ENCODE assay signal across 8 cellular contexts in the genomic region with DNA sequence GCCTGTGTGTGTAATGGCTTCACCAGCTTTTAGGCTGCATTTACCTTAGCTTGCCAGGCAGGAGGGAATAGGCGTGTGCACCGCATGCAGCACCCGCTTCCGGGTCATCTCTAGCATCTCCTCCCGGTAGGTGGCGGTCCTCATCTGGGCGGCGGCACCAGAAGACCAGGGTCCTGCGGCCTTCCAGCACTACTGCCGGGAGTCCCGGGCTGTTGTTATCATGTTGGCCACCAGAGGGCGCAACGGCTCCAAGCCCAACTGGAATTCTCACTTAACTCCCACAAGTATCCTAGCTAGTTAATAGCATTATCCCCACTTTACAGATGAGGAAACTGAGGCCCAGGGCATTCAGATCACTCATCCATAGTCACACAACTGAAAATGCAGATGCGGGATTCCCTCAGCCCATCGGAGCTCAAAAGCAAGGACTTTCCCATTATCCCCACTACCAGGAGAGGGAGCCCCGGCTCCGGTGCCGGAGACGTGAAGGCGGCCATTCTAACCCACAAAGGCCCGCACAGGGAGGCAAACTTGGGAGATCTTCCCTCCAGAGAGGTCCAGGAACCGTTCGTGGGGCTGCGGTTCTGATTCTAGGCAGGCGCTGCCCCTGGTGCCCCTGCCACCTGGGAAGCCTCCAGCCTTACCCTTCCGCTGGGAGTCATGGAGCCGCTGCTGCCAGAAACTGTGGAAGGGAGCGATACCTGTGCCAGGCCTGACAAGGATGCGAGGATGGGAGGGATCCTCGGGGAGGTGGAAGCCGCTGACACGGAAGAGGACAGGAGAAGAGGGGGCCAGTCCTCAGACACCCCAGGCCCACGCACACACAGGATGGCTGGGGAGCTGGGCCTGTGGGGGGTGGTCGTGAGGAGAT. TPM values are rescaled to one million over a fixed set of nuclear protein-coding genes. Genes with fewer than 3 reads are reported as not detected.
DNase-seq lines count a peak whose midpoint lies in the region; ATAC-seq and TF ChIP-seq lines count a peak whose summit lies in the region.

No MANE protein-coding gene starts in this region.

- H3K14ac ChIP-seq in mesenchymal stem cell (ENCODE audit: low read length in 2 of 2), result no peak overlapping the region

- H3K9me3 ChIP-seq in A673 (ENCODE audit: low read depth, low read length, poor library complexity, severe bottlenecking) (no peaks in the 10 kb centered on the region), mesenchymal stem cell (ENCODE audit: control insufficient read depth, low read length) (no peaks in the 10 kb centered on the region)

- no peak overlapping the region for H2AK5ac ChIP-seq in mesenchymal stem cell (ENCODE audit: low read length, severe bottlenecking)

- DNase-seq in A673 (ENCODE audit: low spot score) (peak; percentile 77), NCI-H82 (lab: John Stamatoyannopoulos, UW) (peak; percentile 96), mesenchymal stem cell (peak; percentile 66)
- peak; percentile 81 to 85 for DNase-seq in activated CD4-positive, alpha-beta T cell treated with anti-CD3 and anti-CD28 coated beads, Interleukin-2, amount 50 U/mL, for 48 hours
- peak; percentile 42 for DNase-seq in effector CD8-positive, alpha-beta T cell (lab: John Stamatoyannopoulos, UW)
- peak; percentile 7 to 37 for DNase-seq in stimulated activated CD8-positive, alpha-beta memory T cell treated with anti-CD3 and anti-CD28 coated beads, Interleukin-4, amount 100 ng/mL, for 4 hours (ENCODE audit: low read depth in 2 of 2, low spot score in 1 of 2)

- H4K91ac ChIP-seq in mesenchymal stem cell (ENCODE audit: low read length), result no peak overlapping the region

- H3K27ac ChIP-seq in A673 (ENCODE audit: low read depth, low read length, poor library complexity, severe bottlenecking) (no peak overlapping the region), mesenchymal stem cell (ENCODE audit: low read length, poor library complexity, severe bottlenecking) (no peak overlapping the region)

- H4K8ac ChIP-seq in mesenchymal stem cell (ENCODE audit: low read length), result no peak overlapping the region

- no peaks in the 10 kb centered on the region for H3K4me1 ChIP-seq in A673 (ENCODE audit: insufficient read depth, low read length, poor library complexity, severe bottlenecking)
- peaks cover 2% of the 10 kb centered on the region for H3K4me1 ChIP-seq in mesenchymal stem cell (ENCODE audit: control insufficient read depth, insufficient read depth, low read depth, low read length)

- H2BK120ac ChIP-seq in mesenchymal stem cell (ENCODE audit: low read depth, low read length), result no peak overlapping the region

- no peak overlapping the region for H2BK12ac ChIP-seq in mesenchymal stem cell (ENCODE audit: low read length in 2 of 2)

- H2BK15ac ChIP-seq in mesenchymal stem cell (ENCODE audit: low read depth, poor library complexity, severe bottlenecking), result no peak overlapping the region

- intact Hi-C loops in A673 (cut with micrococcal nuclease; ENCODE audit: unreplicated experiment), result loop anchor here (1.0 to 5.0 kb wide), 2 partner anchors 101 to 227 kb away; no protein-coding TSS in a partner anchor

- no peak overlapping the region for H3K23ac ChIP-seq in mesenchymal stem cell (ENCODE audit: low read length in 2 of 2)

- no peak overlapping the region for H3K4ac ChIP-seq in mesenchymal stem cell (ENCODE audit: low read depth in 1 of 2, low read length in 2 of 2)

- H3K4me3 ChIP-seq in A673 (ENCODE audit: low read depth, low read length, poor library complexity, severe bottlenecking), result no peak overlapping the region
- no peak overlapping the region for H3K4me3 ChIP-seq in mesenchymal stem cell (ENCODE audit: insufficient read depth in 1 of 2, low read depth in 1 of 2, low read length in 2 of 2)

- ATAC-seq in GM18511 (IDR thresholded peaks at IDR 0.05; ENCODE audit: unreplicated experiment), result peak; percentile 86
- peak; percentile 85 for ATAC-seq in HG03342 (IDR thresholded peaks at IDR 0.05; ENCODE audit: unreplicated experiment)

- H2AFZ ChIP-seq in mesenchymal stem cell (ENCODE audit: low read depth, low read length), result no peak overlapping the region

- no TSS peak for BruUV-seq in A673 (replicated peaks; lab: Mats Ljungman, UMichigan)

- H2BK5ac ChIP-seq in mesenchymal stem cell (ENCODE audit: low read depth, low read length, poor library complexity, severe bottlenecking), result no peak overlapping the region

- H3K79me1 ChIP-seq in mesenchymal stem cell (replicated peaks; ENCODE audit: low read length, poor library complexity, severe bottlenecking), result no peaks in the 10 kb centered on the region

- no peak overlapping the region for H3K4me2 ChIP-seq in mesenchymal stem cell (ENCODE audit: low read length, poor library complexity, severe bottlenecking)

- H3K36me3 ChIP-seq in A673 (ENCODE audit: insufficient read depth, low read length, poor library complexity, severe bottlenecking) (no peaks in the 10 kb centered on the region), mesenchymal stem cell (ENCODE audit: control insufficient read depth in 1 of 2, insufficient read depth in 2 of 2, low read depth in 1 of 2, low read length in 2 of 2) (no peaks in the 10 kb centered on the region)

- 43% methylated on average over 33 of the region's 34 CpGs for WGBS in mesenchymal stem cell

- POLR2A ChIA-PET in A673 (lab: Charles Lee; ENCODE audit: low non-redundant PET), result no interaction called here

- CTCF ChIA-PET in A673 (lab: Charles Lee), result interaction anchor here (0.5 to 1.8 kb wide), 5 partner anchors 101 to 489 kb away, joined by 3 to 15 read pairs (median 5); no protein-coding TSS in a partner anchor

- no peaks in the 10 kb centered on the region for H3K27me3 ChIP-seq in A673 (replicated peaks; ENCODE audit: insufficient read depth, low read depth, low read length, poor library complexity)
- peaks cover 10 to 12% of the 10 kb centered on the region in 2 experiments for H3K27me3 ChIP-seq in mesenchymal stem cell (ENCODE audit: control insufficient read depth in 1 of 2, insufficient read depth in 1 of 2, low read length in 2 of 2)

- H3K18ac ChIP-seq in mesenchymal stem cell (ENCODE audit: low read depth in 1 of 2, low read length in 2 of 2), result no peak overlapping the region

- peak; percentile 95 for TF ChIP-seq CTCF in A673 (conservative IDR thresholded peaks at IDR 0.05; ENCODE audit: low read depth, low read length)

- H3K9ac ChIP-seq in mesenchymal stem cell (ENCODE audit: low read length), result no peak overlapping the region

RNA-seq across cellular contexts. Expression of gene LGALS9, which starts 23.9 kb away (rescaled TPM):
- total RNA-seq in A673 (2021), result 2.4 and 3.7 TPM in 2 replicates
- polyA plus RNA-seq in mesenchymal stem cell (2013, experiment 1 of 2), result 1.2 TPM
- 1.2 TPM for polyA plus RNA-seq in mesenchymal stem cell (2013, experiment 2 of 2)

Comparison
In these comparisons a context has a peak if more than half of its experiments do, and no peak if none do; other contexts are left out.
1. DNase-seq: peak in every context shown above with its lines; median percentile 96 in NCI-H82; 83 in activated CD4-positive, alpha-beta T cell treated with anti-CD3 and anti-CD28 coated beads, Interleukin-2, amount 50 U/mL, for 48 hours; 77 in A673; 66 in mesenchymal stem cell; 42 in effector CD8-positive, alpha-beta T cell; 22 in stimulated activated CD8-positive, alpha-beta memory T cell treated with anti-CD3 and anti-CD28 coated beads, Interleukin-4, amount 100 ng/mL, for 4 hours.